9 cellular contexts compared by ENCODE assay signal in the genomic region with DNA sequence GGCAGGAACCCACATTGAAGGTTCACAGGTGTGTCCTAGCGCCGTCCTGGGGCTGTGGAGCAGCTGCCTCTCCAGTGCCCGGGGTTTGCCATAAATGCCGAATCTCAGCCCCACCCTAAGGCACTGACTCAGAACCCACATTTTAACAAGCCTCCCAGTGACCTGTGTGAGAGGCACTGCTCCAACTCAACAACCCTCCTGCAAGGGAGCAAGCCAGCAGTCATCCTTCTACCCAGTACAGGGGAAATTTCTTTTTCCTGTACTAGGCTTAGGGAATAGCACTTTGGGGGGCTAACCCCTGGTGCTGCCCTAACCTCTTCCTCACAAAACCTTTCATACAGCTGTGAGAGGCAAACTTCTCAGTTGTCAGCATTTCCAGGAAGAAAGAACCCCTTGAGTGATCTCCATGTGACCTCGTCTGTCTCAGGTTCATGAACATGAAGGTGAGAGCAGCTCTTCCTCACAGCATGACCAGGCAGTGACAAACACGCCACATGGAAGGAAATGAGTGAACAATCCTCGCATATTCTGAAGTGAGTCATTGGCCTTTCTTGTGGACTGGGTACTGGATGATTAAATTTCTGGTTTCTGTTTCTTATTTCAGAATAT. TPM values are rescaled to one million over a fixed set of nuclear protein-coding genes. Genes with fewer than 3 reads are reported as not detected.
DNase-seq lines count a peak whose midpoint lies in the region; ATAC-seq, FAIRE-seq and TF ChIP-seq lines count a peak whose summit lies in the region.
"Had no signal": no experiment of that assay in that cellular context is flagged by ENCODE, and none has a peak within 500 bp of the region (broad histone marks: within the 10 kb centered on the region; RNA-seq: fewer than 3 reads in every experiment).

No MANE protein-coding gene starts in this region.

- H3K9ac ChIP-seq in SK-N-SH = peak overlapping the region; percentile 76
- no peak overlapping the region for H3K9ac ChIP-seq in fibroblast of lung (ENCODE audit: insufficient read depth, low read length)

- H4K20me1 ChIP-seq in SK-N-SH (ENCODE audit: insufficient read depth) (no peaks in the 10 kb centered on the region), fibroblast of lung (ENCODE audit: control insufficient read depth, extremely low read depth, insufficient read depth, low read length) (no peaks in the 10 kb centered on the region)

- no peaks in the 10 kb centered on the region for H3K9me3 Mint-ChIP-seq in stimulated activated naive B cell treated with anti-CD40 and anti-IgM and Interleukin-4, amounts not matched to agents 10 μg/mL and 1 μg/mL and 100 μg/mL, for 72 hours

- H3K9me3 ChIP-seq in SK-N-SH (no peaks in the 10 kb centered on the region), fibroblast of lung (ENCODE audit: control insufficient read depth, insufficient read depth, low read depth, low read length) (no peaks in the 10 kb centered on the region)

- no peaks in the 10 kb centered on the region for H3K27me3 Mint-ChIP-seq in stimulated activated naive B cell treated with anti-CD40 and anti-IgM and Interleukin-4, amounts not matched to agents 10 μg/mL and 1 μg/mL and 100 μg/mL, for 72 hours

- ATAC-seq in HG02938 (IDR thresholded peaks at IDR 0.05; ENCODE audit: unreplicated experiment) = peak; percentile 75
- ATAC-seq in stimulated activated naive B cell treated with anti-CD40 and anti-IgM and Interleukin-4, amounts not matched to agents 10 μg/mL and 1 μg/mL and 100 μg/mL, for 72 hours (replicated peaks) = peak; percentile 91

- H3K79me2 ChIP-seq in SK-N-SH (ENCODE audit: insufficient read depth) (peaks cover 12% of the 10 kb centered on the region; the same call in 1 of the 2 replicates), fibroblast of lung (ENCODE audit: control insufficient read depth, insufficient read depth, low read length) (no peaks in the 10 kb centered on the region)

- WGBS in SK-N-SH (ENCODE audit: low lambda C conversion rate) = 37% methylated on average over 7 of the region's 7 CpGs

- no peak for TF ChIP-seq CTCF in SK-N-SH (IDR thresholded peaks at IDR 0.05)
- no peak for TF ChIP-seq CTCF in fibroblast of lung (conservative IDR thresholded peaks at IDR 0.05 in 1 of 2, IDR thresholded peaks at IDR 0.05 in 1 of 2; ENCODE audit: low read depth in 1 of 2, low read length in 2 of 2)
- TF ChIP-seq CTCF in D721Med (IDR thresholded peaks at IDR 0.05; ENCODE audit: insufficient read depth, missing control alignments) = no peak

- DNase-seq in activated T-cell treated with anti-CD3 and anti-CD28 coated beads for 48 hours (ENCODE audit: low read depth) = peak; percentile 52
- no peak for DNase-seq in activated T-cell treated with anti-CD3 and anti-CD28 coated beads for 4 hours
- DNase-seq in SK-N-SH = no peak
- peak; percentile 64 to 91 for DNase-seq in fibroblast of lung (ENCODE audit: low read depth in 2 of 2)
- DNase-seq in stimulated activated naive B cell treated with anti-CD40 and anti-IgM and Interleukin-4, amounts not matched to agents 10 μg/mL and 1 μg/mL and 100 μg/mL, for 72 hours = peak; percentile 76
- no peak for DNase-seq in D721Med (ENCODE audit: insufficient read length, low spot score)
- DNase-seq in NCI-H128 (lab: John Stamatoyannopoulos, UW; ENCODE audit: unreplicated experiment) = no peak

- peaks cover 20 to 54% of the 10 kb centered on the region in 2 experiments; a peak in 3 of 4 replicates for H3K4me1 ChIP-seq in SK-N-SH (ENCODE audit: control insufficient read depth in 1 of 2, insufficient read depth in 2 of 2, low read depth in 1 of 2, low read length in 1 of 2)
- peaks cover 25% of the 10 kb centered on the region for H3K4me1 ChIP-seq in fibroblast of lung (ENCODE audit: control insufficient read depth, extremely low read depth, insufficient read depth, low read length)

- H3K27me3 ChIP-seq in SK-N-SH (ENCODE audit: insufficient read depth) (no peaks in the 10 kb centered on the region), fibroblast of lung (ENCODE audit: control insufficient read depth, insufficient read depth, low read length) (no peaks in the 10 kb centered on the region)

- CTCF ChIA-PET in SK-N-SH (lab: Yijun Ruan, JAX) = interaction anchor here (0.7 to 3.1 kb wide), 4 partner anchors 9 to 120 kb away, joined by 3 to 13 read pairs (median 8); partner anchors contain the start of gene BCAR3

- no peak overlapping the region for H2AFZ ChIP-seq in SK-N-SH (ENCODE audit: low read depth)
- H2AFZ ChIP-seq in fibroblast of lung (ENCODE audit: low read length) = no peak overlapping the region

- peak overlapping the region; percentile 97 for H3K27ac Mint-ChIP-seq in stimulated activated naive B cell treated with anti-CD40 and anti-IgM and Interleukin-4, amounts not matched to agents 10 μg/mL and 1 μg/mL and 100 μg/mL, for 72 hours

- no peak for TF ChIP-seq RAD21 in SK-N-SH (IDR thresholded peaks at IDR 0.05; ENCODE audit: low read length)

- POLR2A ChIA-PET in SK-N-SH (lab: Yijun Ruan, JAX) = no interaction called here

- no peaks in the 10 kb centered on the region for H3K36me3 Mint-ChIP-seq in stimulated activated naive B cell treated with anti-CD40 and anti-IgM and Interleukin-4, amounts not matched to agents 10 μg/mL and 1 μg/mL and 100 μg/mL, for 72 hours

- peaks cover 11 to 26% of the 10 kb centered on the region in 2 donors for H3K4me1 Mint-ChIP-seq in stimulated activated naive B cell treated with anti-CD40 and anti-IgM and Interleukin-4, amounts not matched to agents 10 μg/mL and 1 μg/mL and 100 μg/mL, for 72 hours

- H3K36me3 ChIP-seq in SK-N-SH (replicated peaks in 1 of 2; ENCODE audit: control insufficient read depth in 1 of 2, insufficient read depth in 2 of 2, low read length in 1 of 2) (no peaks in the 10 kb centered on the region), fibroblast of lung (ENCODE audit: control insufficient read depth, insufficient read depth, low read length) (no peaks in the 10 kb centered on the region)
- H3K36me3 ChIP-seq: cardiac muscle cell had no signal

- TF ChIP-seq EP300 in SK-N-SH (IDR thresholded peaks at IDR 0.05; ENCODE audit: borderline replicate concordance in 1 of 2, low read depth in 1 of 2, low read length in 1 of 2) = peak in 1 of 2 experiments; percentile 91; a peak in 2 of 4 replicates

- H3K27ac ChIP-seq in SK-N-SH (ENCODE audit: low read depth in 2 of 2, low read length in 1 of 2) (peak overlapping the region; percentile 35 to 94), fibroblast of lung (ENCODE audit: insufficient read depth, low read length) (peak overlapping the region; percentile 88)
- H3K27ac ChIP-seq: cardiac muscle cell had no signal

- H3K4me2 ChIP-seq in SK-N-SH (peak overlapping the region; percentile 74), fibroblast of lung (ENCODE audit: extremely low read depth, insufficient read depth, low read length) (peak overlapping the region; percentile 59)

- no peak overlapping the region for H3K4me3 ChIP-seq in SK-N-SH (ENCODE audit: low read depth in 2 of 2, low read length in 1 of 2)
- no peak overlapping the region for H3K4me3 ChIP-seq in fibroblast of lung (replicated peaks in 1 of 4; ENCODE audit: control extremely low read depth in 1 of 4, insufficient read depth in 1 of 4, low read depth in 3 of 4, low read length in 4 of 4)
- H3K4me3 ChIP-seq: cardiac muscle cell had no signal

- peak overlapping the region; percentile 59 for H3K4me3 Mint-ChIP-seq in stimulated activated naive B cell treated with anti-CD40 and anti-IgM and Interleukin-4, amounts not matched to agents 10 μg/mL and 1 μg/mL and 100 μg/mL, for 72 hours

- no peaks in the 10 kb centered on the region for H3K9me2 ChIP-seq in SK-N-SH

- FAIRE-seq in D721Med (lab: Jason Lieb, UNC) = no peak

- peaks cover 32% of the 10 kb centered on the region for H3F3A ChIP-seq in SK-N-SH (replicated peaks; ENCODE audit: insufficient read depth)

TF ChIP-seq in SK-N-SH, 30 proteins besides CTCF, POLR2A, EP300 and RAD21 (continues in another document):
- 0 out of 2 replicates have a peak, but pooled peaks have one; percentile 54 for TF ChIP-seq FOXM1 (IDR thresholded peaks at IDR 0.05; ENCODE audit: low read depth)
- peak; percentile 75; the same call in 1 of the 2 replicates for TF ChIP-seq POLR2AphosphoS5 (IDR thresholded peaks at IDR 0.05; ENCODE audit: low read depth, low read length)
- 0 out of 2 replicates have a peak, but pooled peaks have one; percentile 17 for TF ChIP-seq MEF2A (IDR thresholded peaks at IDR 0.05; ENCODE audit: borderline replicate concordance, low read depth)
- no peak for TF ChIP-seq GABPA (IDR thresholded peaks at IDR 0.05; ENCODE audit: low read depth)
- TF ChIP-seq CHD2 (IDR thresholded peaks at IDR 0.05; ENCODE audit: low read length, partially characterized antibody) = no peak
- TF ChIP-seq, protein P1, sequence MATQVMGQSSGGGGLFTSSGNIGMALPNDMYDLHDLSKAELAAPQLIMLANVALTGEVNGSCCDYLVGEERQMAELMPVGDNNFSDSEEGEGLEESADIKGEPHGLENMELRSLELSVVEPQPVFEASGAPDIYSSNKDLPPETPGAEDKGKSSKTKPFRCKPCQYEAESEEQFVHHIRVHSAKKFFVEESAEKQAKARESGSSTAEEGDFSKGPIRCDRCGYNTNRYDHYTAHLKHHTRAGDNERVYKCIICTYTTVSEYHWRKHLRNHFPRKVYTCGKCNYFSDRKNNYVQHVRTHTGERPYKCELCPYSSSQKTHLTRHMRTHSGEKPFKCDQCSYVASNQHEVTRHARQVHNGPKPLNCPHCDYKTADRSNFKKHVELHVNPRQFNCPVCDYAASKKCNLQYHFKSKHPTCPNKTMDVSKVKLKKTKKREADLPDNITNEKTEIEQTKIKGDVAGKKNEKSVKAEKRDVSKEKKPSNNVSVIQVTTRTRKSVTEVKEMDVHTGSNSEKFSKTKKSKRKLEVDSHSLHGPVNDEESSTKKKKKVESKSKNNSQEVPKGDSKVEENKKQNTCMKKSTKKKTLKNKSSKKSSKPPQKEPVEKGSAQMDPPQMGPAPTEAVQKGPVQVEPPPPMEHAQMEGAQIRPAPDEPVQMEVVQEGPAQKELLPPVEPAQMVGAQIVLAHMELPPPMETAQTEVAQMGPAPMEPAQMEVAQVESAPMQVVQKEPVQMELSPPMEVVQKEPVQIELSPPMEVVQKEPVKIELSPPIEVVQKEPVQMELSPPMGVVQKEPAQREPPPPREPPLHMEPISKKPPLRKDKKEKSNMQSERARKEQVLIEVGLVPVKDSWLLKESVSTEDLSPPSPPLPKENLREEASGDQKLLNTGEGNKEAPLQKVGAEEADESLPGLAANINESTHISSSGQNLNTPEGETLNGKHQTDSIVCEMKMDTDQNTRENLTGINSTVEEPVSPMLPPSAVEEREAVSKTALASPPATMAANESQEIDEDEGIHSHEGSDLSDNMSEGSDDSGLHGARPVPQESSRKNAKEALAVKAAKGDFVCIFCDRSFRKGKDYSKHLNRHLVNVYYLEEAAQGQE (IDR thresholded peaks at IDR 0.05; ENCODE audit: low read depth, low read length) = 0 out of 2 replicates have a peak, but pooled peaks have one; percentile 31

RNA-seq across cellular contexts. Expression of gene BCAR3, which starts 11.4 kb away (rescaled TPM):
- 49.2 and 58.4 TPM in 2 replicates for polyA plus RNA-seq in SK-N-SH (2012; rRNA removed)
- polyA plus RNA-seq in SK-N-SH (2012; cell fraction: cytosol; rRNA removed) = 40.2 and 48.4 TPM in 2 replicates
- 59.5 and 69.2 TPM in 2 replicates for polyA plus RNA-seq in SK-N-SH (2012; cell fraction: nucleus; rRNA removed)
- 34.4 and 35.2 TPM in 2 replicates for total RNA-seq in fibroblast of lung
- polyA plus RNA-seq in fibroblast of lung = 12.6 and 19.9 TPM in 2 replicates
- 14.0 and 23.6 TPM in 2 replicates for polyA plus RNA-seq in fibroblast of lung (2012)
- polyA minus RNA-seq in fibroblast of lung (ENCODE audit: low replicate concordance) = 18.0 and 28.1 TPM in 2 replicates

Comparison
In these comparisons a context has a peak if more than half of its experiments do, and no peak if none do; other contexts are left out.
1. DNase-seq: peak in activated T-cell treated with anti-CD3 and anti-CD28 coated beads for 48 hours (single experiment), fibroblast of lung (2 of 2) and stimulated activated naive B cell treated with anti-CD40 and anti-IgM and Interleukin-4, amounts not matched to agents 10 μg/mL and 1 μg/mL and 100 μg/mL, for 72 hours (single experiment); none in activated T-cell treated with anti-CD3 and anti-CD28 coated beads for 4 hours (single experiment), SK-N-SH (single experiment), D721Med (single experiment) and NCI-H128 (single experiment).